Comparison of ENCODE assay signal across 33 cellular contexts in the genomic region with DNA sequence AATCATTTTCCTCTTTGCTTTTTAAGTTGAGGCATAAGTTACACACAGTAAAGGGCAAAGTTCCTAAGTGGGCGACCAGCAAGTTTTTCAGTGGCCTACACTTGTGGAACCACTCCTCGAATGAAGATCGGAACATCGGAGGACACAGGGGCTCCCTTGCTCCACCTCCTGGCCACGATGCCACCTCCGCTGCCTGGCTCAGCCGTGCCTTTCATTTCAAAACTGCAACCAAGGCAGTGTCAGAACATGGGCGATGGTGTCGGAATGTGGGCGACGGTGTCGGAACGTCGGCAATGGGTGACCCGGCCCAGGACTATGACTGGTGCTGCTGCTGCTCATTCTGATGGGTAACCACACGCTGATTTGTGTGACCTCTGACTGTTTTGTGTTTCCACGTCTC. TPM values are rescaled to one million over a fixed set of nuclear protein-coding genes. Genes with fewer than 3 reads are reported as not detected.
A peak's percentile ranks its signal among the peaks of the same experiment; 100 is the strongest.
DNase-seq lines count a peak whose midpoint lies in the region; ATAC-seq, FAIRE-seq and TF ChIP-seq lines count a peak whose summit lies in the region.
"Had no signal": no experiment of that assay in that cellular context is flagged by ENCODE, and none has a peak within 500 bp of the region (broad histone marks: within the 10 kb centered on the region; RNA-seq: fewer than 3 reads in every experiment).

No MANE protein-coding gene starts in this region.

- in situ Hi-C loops in GM12878 (cut with MboI): no loop called here

- SMC1A ChIA-PET in GM12878 (lab: Charles Lee; ENCODE audit: uncharacterized antibody, unreplicated experiment): no interaction called here

- no peak for TF ChIP-seq RAD21 in GM12878 (IDR thresholded peaks at IDR 0.05; ENCODE audit: insufficient read depth, low read depth, low read length)

- H3K27me3 ChIP-seq in Karpas-422 (ENCODE audit: low read length): no peaks in the 10 kb centered on the region
- H3K27me3 ChIP-seq in GM12878 (replicated peaks in 1 of 2; ENCODE audit: control insufficient read depth in 2 of 2, insufficient read depth in 2 of 2, low read length in 1 of 2): no peaks in the 10 kb centered on the region
- no peaks in the 10 kb centered on the region for H3K27me3 ChIP-seq in vagina
- no peaks in the 10 kb centered on the region for H3K27me3 ChIP-seq in Peyer's patch
- H3K27me3 ChIP-seq: BE2C, cardiac muscle cell, colonic mucosa, SJSA1, uterus had no signal

- H3K79me2 ChIP-seq in Karpas-422 (ENCODE audit: low read length): no peaks in the 10 kb centered on the region
- H3K79me2 ChIP-seq in GM12878 (ENCODE audit: control insufficient read depth, insufficient read depth, low read length): no peaks in the 10 kb centered on the region
- H3K79me2 ChIP-seq: hepatocyte had no signal

- no peaks in the 10 kb centered on the region for H3K9me2 ChIP-seq in Karpas-422 (replicated peaks; ENCODE audit: insufficient read depth, low read length)

- intact Hi-C loops in Right ventricle myocardium superior (cut with DNase I): no loop called here
- intact Hi-C loops in left cardiac atrium (cut with DNase I): no loop called here
- intact Hi-C loops in GM12878 (cut with micrococcal nuclease; ENCODE audit: unreplicated experiment): no loop called here
- intact Hi-C loops in vagina (cut with DNase I): no loop called here

- peak; percentile 77 for ATAC-seq in Right ventricle myocardium superior (ENCODE audit: poor library complexity)
- ATAC-seq in left cardiac atrium: no peak
- no peak for ATAC-seq in GM12878
- no peak for ATAC-seq in GM21529 (IDR thresholded peaks at IDR 0.05; ENCODE audit: unreplicated experiment)
- ATAC-seq: activated naive CD8-positive, alpha-beta T cell treated with anti-CD3 and anti-CD28 coated beads, Interleukin-2, amount 50 U/mL, for 24 hours; left colon had no signal

- no peak overlapping the region for H2AFZ ChIP-seq in Karpas-422 (ENCODE audit: low read length)
- no peak overlapping the region for H2AFZ ChIP-seq in GM12878 (ENCODE audit: control insufficient read depth, low read depth, low read length)
- H2AFZ ChIP-seq: hepatocyte had no signal

- no peak for TF ChIP-seq POLR2A in GM12878 (IDR thresholded peaks at IDR 0.05; ENCODE audit: low read depth, low read length)
- TF ChIP-seq POLR2A in vagina (IDR thresholded peaks at IDR 0.05): no peak
- no peak for TF ChIP-seq POLR2A in Peyer's patch (IDR thresholded peaks at IDR 0.05)

- no peak overlapping the region for H3K4me3 ChIP-seq in Karpas-422 (ENCODE audit: low read length)
- no peak overlapping the region for H3K4me3 ChIP-seq in GM12878
- no peak overlapping the region for H3K4me3 ChIP-seq in vagina
- H3K4me3 ChIP-seq in Peyer's patch: no peak overlapping the region
- H3K4me3 ChIP-seq: cardiac muscle cell, colonic mucosa, hepatocyte, SJSA1, uterus had no signal

- FAIRE-seq in GM12878 (lab: Jason Lieb, UNC): no peak
- FAIRE-seq: astrocyte, GM12891, H54 had no signal

- TF ChIP-seq CTCF in GM12878 (IDR thresholded peaks at IDR 0.05 in 2 of 3, conservative IDR thresholded peaks at IDR 0.05 in 1 of 3; ENCODE audit: control insufficient read depth in 2 of 3, extremely low read depth in 1 of 3, insufficient read depth in 1 of 3, low read depth in 3 of 3, low read length in 3 of 3) (no peak), vagina (IDR thresholded peaks at IDR 0.05) (no peak), Peyer's patch (IDR thresholded peaks at IDR 0.05) (no peak)

- DNase-seq in Right ventricle myocardium superior (peak; percentile 62), left cardiac atrium (no peak), Karpas-422 (peak; percentile 51), GM12878 (ENCODE audit: low read depth, low spot score) (no peak), vagina (ENCODE audit: extremely low spot score in 2 of 2) (peak; percentile 56 to 79), HCEC 1CT (no peak), Peyer's patch (no peak)
- DNase-seq: ACHN; activated CD4-positive, alpha-beta T cell treated with anti-CD3 and anti-CD28 coated beads, Interleukin-2, amount 50 U/mL, for 1 hour; activated CD4-positive, CD25-positive, alpha-beta regulatory T cell; activated naive CD4-positive, alpha-beta T cell; activated naive CD8-positive, alpha-beta T cell treated with anti-CD3 and anti-CD28 coated beads, Interleukin-2, amount 50 U/mL, for 24 hours; BE2C; colonic mucosa; effector CD4-positive, alpha-beta T cell; left colon; NCI-H1092; NCI-H1694 treated with DMSO at 0.1 percent for 48 hours; NCI-H2171; NCI-H510A; NK-92 treated with Interleukin-12 subunit alpha and Interleukin-12 subunit beta, amount 100 ng/mL, for 24 hours; stimulated activated naive CD4-positive, alpha-beta T cell; T-helper 1 cell; uterus had no signal

- H3K9ac ChIP-seq in Karpas-422 (ENCODE audit: low read length) (no peak overlapping the region), GM12878 (ENCODE audit: control insufficient read depth, insufficient read depth, low read length) (no peak overlapping the region)

- H3K4me2 ChIP-seq in Karpas-422 (ENCODE audit: low read depth, low read length, poor library complexity, severe bottlenecking) (no peak overlapping the region), GM12878 (ENCODE audit: control insufficient read depth, insufficient read depth) (no peak overlapping the region)
- H3K4me2 ChIP-seq: hepatocyte had no signal

- H3K4me1 ChIP-seq in Karpas-422 (ENCODE audit: low read length): peaks cover 19% of the 10 kb centered on the region
- H3K4me1 ChIP-seq in GM12878 (ENCODE audit: control insufficient read depth, insufficient read depth, low read length): no peaks in the 10 kb centered on the region
- H3K4me1 ChIP-seq in vagina: no peaks in the 10 kb centered on the region
- H3K4me1 ChIP-seq in Peyer's patch: no peaks in the 10 kb centered on the region
- H3K4me1 ChIP-seq: BE2C, colonic mucosa, SJSA1, uterus had no signal

- H3K27ac ChIP-seq in Karpas-422 (ENCODE audit: low read length): no peak overlapping the region
- H3K27ac ChIP-seq in GM12878 (ENCODE audit: control insufficient read depth, insufficient read depth): no peak overlapping the region
- H3K27ac ChIP-seq in vagina: no peak overlapping the region
- H3K27ac ChIP-seq in Peyer's patch: no peak overlapping the region
- H3K27ac ChIP-seq: cardiac muscle cell, colonic mucosa, hepatocyte, SJSA1, uterus had no signal

- H4K20me1 ChIP-seq in Karpas-422 (ENCODE audit: insufficient read depth, low read depth, low read length) (no peaks in the 10 kb centered on the region), GM12878 (ENCODE audit: control insufficient read depth, insufficient read depth) (no peaks in the 10 kb centered on the region)

- POLR2A ChIA-PET in GM12878 (lab: Charles Lee): no interaction called here

- 54% methylated on average over 17 of the region's 17 CpGs for WGBS in GM12878 (ENCODE audit: insufficient coverage, insufficient replicate concordance, low lambda C conversion rate, missing lambda C conversion rate)

- no TSS peak for BruUV-seq in GM12878 (replicated peaks; lab: Mats Ljungman, UMichigan)

- CTCF ChIA-PET in GM12878 (lab: Yijun Ruan, JAX): no interaction called here

- RAD21 ChIA-PET in GM12878 (lab: Charles Lee; ENCODE audit: unreplicated experiment): no interaction called here

- H3K36me3 ChIP-seq in Karpas-422 (ENCODE audit: insufficient read depth, low read length) (no peaks in the 10 kb centered on the region), GM12878 (ENCODE audit: control insufficient read depth in 2 of 2, insufficient read depth in 2 of 2, low read length in 1 of 2) (no peaks in the 10 kb centered on the region), vagina (no peaks in the 10 kb centered on the region), Peyer's patch (no peaks in the 10 kb centered on the region)
- H3K36me3 ChIP-seq: BE2C, cardiac muscle cell, colonic mucosa, SJSA1, uterus had no signal

- no peak for TF ChIP-seq EP300 in GM12878 (IDR thresholded peaks at IDR 0.05; ENCODE audit: borderline replicate concordance in 1 of 2, control insufficient read depth in 1 of 2, low read depth in 2 of 2, low read length in 2 of 2)

- H3K9me3 ChIP-seq in Karpas-422 (ENCODE audit: low read length) (no peaks in the 10 kb centered on the region), GM12878 (replicated peaks; ENCODE audit: control insufficient read depth, insufficient read depth, low read length) (no peaks in the 10 kb centered on the region), vagina (no peaks in the 10 kb centered on the region), Peyer's patch (no peaks in the 10 kb centered on the region)
- H3K9me3 ChIP-seq: BE2C, colonic mucosa, SJSA1, uterus had no signal

TF ChIP-seq in GM12878, 131 proteins besides CTCF, POLR2A, EP300 and RAD21 (continues in another document):
- TF ChIP-seq, protein P1, sequence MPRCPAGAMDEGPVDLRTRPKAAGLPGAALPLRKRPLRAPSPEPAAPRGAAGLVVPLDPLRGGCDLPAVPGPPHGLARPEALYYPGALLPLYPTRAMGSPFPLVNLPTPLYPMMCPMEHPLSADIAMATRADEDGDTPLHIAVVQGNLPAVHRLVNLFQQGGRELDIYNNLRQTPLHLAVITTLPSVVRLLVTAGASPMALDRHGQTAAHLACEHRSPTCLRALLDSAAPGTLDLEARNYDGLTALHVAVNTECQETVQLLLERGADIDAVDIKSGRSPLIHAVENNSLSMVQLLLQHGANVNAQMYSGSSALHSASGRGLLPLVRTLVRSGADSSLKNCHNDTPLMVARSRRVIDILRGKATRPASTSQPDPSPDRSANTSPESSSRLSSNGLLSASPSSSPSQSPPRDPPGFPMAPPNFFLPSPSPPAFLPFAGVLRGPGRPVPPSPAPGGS (IDR thresholded peaks at IDR 0.05; ENCODE audit: borderline replicate concordance, insufficient read depth, low read depth, low read length, poor library complexity, severe bottlenecking): peak; percentile 46

RNA-seq across cellular contexts. Expression of a gene that starts 9.6 kb away (rescaled TPM):
- 15.2 TPM for total RNA-seq in Right ventricle myocardium superior
- total RNA-seq in left cardiac atrium: 1 to 10 TPM; 6.3 to 8.5 TPM
- not detected in 2 replicates for total RNA-seq in Karpas-422 (2014; rRNA removed; shearing (Covaris generic); ENCODE audit: low replicate concordance)
- not detected in 2 replicates for total RNA-seq in GM12878 (2013; cell fraction: nucleolus; rRNA removed)
- not detected in 2 replicates for total RNA-seq in GM12878 (2014; rRNA removed)
- not detected in 2 replicates for total RNA-seq in GM12878 (2014; rRNA removed; fragmentation: Illumina TruSeq; extraction: Trizol)
- total RNA-seq in GM12878 (2021): not detected in 2 replicates
- polyA plus RNA-seq in GM12878 (2011; ENCODE audit: low read depth): not detected
- polyA plus RNA-seq in GM12878 (2011; rRNA removed): not detected in 2 replicates
- not detected in 2 replicates for polyA plus RNA-seq in GM12878 (2011; cell fraction: cytosol; rRNA removed)
- polyA plus RNA-seq in GM12878 (2011; cell fraction: nucleus; rRNA removed): not detected in 2 replicates
- polyA plus RNA-seq in GM12878 (2012): not detected in 2 replicates
- not detected in 2 replicates for polyA plus RNA-seq in GM12878 (2014; fragmentation: Illumina TruSeq; extraction: Trizol)
- polyA plus RNA-seq in GM12878 (2014; fragmentation: Nextera tagmentation; extraction: Ambion mirVana): not detected
- polyA plus RNA-seq in GM12878 (2014; rRNA removed): not detected in 2 replicates
- not detected for polyA plus RNA-seq in GM12878 (2016; fragmentation: Nextera tagmentation; extraction: Ambion mirVana)
- not detected in 2 replicates for polyA minus RNA-seq in GM12878 (2011; rRNA and poly(A)+ RNA removed)
- polyA minus RNA-seq in GM12878 (2011; cell fraction: cytosol; rRNA and poly(A)+ RNA removed): not detected in 2 replicates
- polyA minus RNA-seq in GM12878 (2011; cell fraction: nucleus; rRNA and poly(A)+ RNA removed): not detected in 2 replicates
- 11.3 TPM for total RNA-seq in vagina
- 1 to 10 TPM in 3 of 4 donors, under 1 TPM in 1; 0.53 to 2.5 (median 1.8) TPM for total RNA-seq in Peyer's patch
- total RNA-seq: osteoblast, RPMI7951, SJSA1 had no signal

Comparison
In these comparisons a context has a peak if more than half of its experiments do, and no peak if none do; other contexts are left out.
1. DNase-seq: peak in Right ventricle myocardium superior (single experiment), Karpas-422 (single experiment) and vagina (2 of 2); none in left cardiac atrium (single experiment), GM12878 (single experiment), HCEC 1CT (single experiment) and Peyer's patch (0 of 3).